In genomic region chr13:100550433-100550832, GRCh38 we compare ENCODE assay signal across 10 cellular contexts. TPM values are rescaled to one million over a fixed set of nuclear protein-coding genes. Genes with fewer than 3 reads are reported as not detected.
DNase-seq lines count a peak whose midpoint lies in the region; ATAC-seq and TF ChIP-seq lines count a peak whose summit lies in the region.
"Had no signal": no experiment of that assay in that cellular context is flagged by ENCODE, and none has a peak within 500 bp of the region (broad histone marks: within the 10 kb centered on the region; RNA-seq: fewer than 3 reads in every experiment).

No MANE protein-coding gene starts in this region.

- no peak overlapping the region for H4K8ac ChIP-seq in IMR-90 (ENCODE audit: low read depth in 2 of 2, low read length in 2 of 2)

- intact Hi-C loops in IMR-90 (cut with micrococcal nuclease): no loop called here

- ATAC-seq in IMR-90 (ENCODE audit: low read depth) (peak; percentile 54), HG03039 (IDR thresholded peaks at IDR 0.05; ENCODE audit: unreplicated experiment) (no peak)
- ATAC-seq in activated T-cell treated with anti-CD3 and anti-CD28 coated beads, Interleukin-2, amount 50 U/mL, for 72 hours (replicated peaks in 1 of 2): no peak

- peaks cover 2% of the 10 kb centered on the region; the same call in 1 of the 2 replicates for H3K4me1 ChIP-seq in IMR-90 (ENCODE audit: control insufficient read depth, insufficient read depth, low read length)
- peaks cover 28% of the 10 kb centered on the region for H3K4me1 ChIP-seq in suprapubic skin

- TF ChIP-seq RAD21 in IMR-90 (IDR thresholded peaks at IDR 0.05; ENCODE audit: low read length): no peak

- no peak overlapping the region for H2BK5ac ChIP-seq in IMR-90 (ENCODE audit: low read depth, low read length, poor library complexity, severe bottlenecking)

- no peak overlapping the region for H3K4me2 ChIP-seq in IMR-90 (ENCODE audit: low read depth, low read length)

- no peaks in the 10 kb centered on the region for H3K9me3 Mint-ChIP-seq in activated T-cell treated with anti-CD3 and anti-CD28 coated beads, Interleukin-2, amount 50 U/mL, for 72 hours

- H2AFZ ChIP-seq in IMR-90 (replicated peaks; ENCODE audit: low read length, poor library complexity): no peak overlapping the region

- no peak overlapping the region for H3K4me3 Mint-ChIP-seq in activated T-cell treated with anti-CD3 and anti-CD28 coated beads, Interleukin-2, amount 50 U/mL, for 72 hours

- no peak overlapping the region for H2BK15ac ChIP-seq in IMR-90 (ENCODE audit: low read depth, low read length)

- dilution Hi-C loops in IMR-90 (cut with HindIII; ENCODE audit: low sequenced_read_pairs, unreplicated experiment): no loop called here

- H2AK5ac ChIP-seq in IMR-90 (ENCODE audit: low read depth, low read length): no peak overlapping the region

- POLR2A ChIA-PET in IMR-90 (lab: Charles Lee; ENCODE audit: unreplicated experiment): no interaction called here

- H4K20me1 ChIP-seq in IMR-90 (ENCODE audit: insufficient read depth, low read length): no peaks in the 10 kb centered on the region

- no peak overlapping the region for H4K5ac ChIP-seq in IMR-90 (ENCODE audit: low read depth, low read length)

- H3K36me3 Mint-ChIP-seq in activated T-cell treated with anti-CD3 and anti-CD28 coated beads, Interleukin-2, amount 50 U/mL, for 72 hours (ENCODE audit: insufficient read depth in 2 of 2): no peaks in the 10 kb centered on the region

- H2BK120ac ChIP-seq in IMR-90 (ENCODE audit: low read depth, low read length): no peak overlapping the region

- no peaks in the 10 kb centered on the region for H3K27me3 ChIP-seq in IMR-90 (ENCODE audit: control insufficient read depth, insufficient read depth, low read length)
- H3K27me3 ChIP-seq in suprapubic skin: no peaks in the 10 kb centered on the region

- H3K14ac ChIP-seq in IMR-90 (replicated peaks; ENCODE audit: low read depth, low read length): no peak overlapping the region

- WGBS in IMR-90 (ENCODE audit: extremely low coverage in 2 of 2, insufficient read length in 1 of 2), 2 experiments: no CpG with 5 or more reads among the region's 11 CpGs
- 58% methylated on average over 11 of the region's 11 CpGs for WGBS in suprapubic skin

- DNase-seq in IMR-90: peak; percentile 15
- peak; percentile 86 for DNase-seq in epidermal melanocyte (ENCODE audit: insufficient read length, low spot score)
- DNase-seq in mesenteric fat pad (ENCODE audit: low spot score): peak; percentile 78
- no peak for DNase-seq in suprapubic skin (ENCODE audit: low spot score in 2 of 2)
- DNase-seq in activated T-cell treated with anti-CD3 and anti-CD28 coated beads, Interleukin-2, amount 50 U/mL, for 72 hours: no peak
- DNase-seq in NCI-H2107 treated with DMSO at 0.1 percent for 48 hours (lab: John Stamatoyannopoulos, UW; ENCODE audit: unreplicated experiment): no peak
- no peak for DNase-seq in DMS53 (lab: John Stamatoyannopoulos, UW)
- DNase-seq: activated naive CD4-positive, alpha-beta T cell treated with anti-CD3 and anti-CD28 coated beads, Interleukin-2, amount 50 U/mL, for 16 hours; Kasumi-1 had no signal

- H3K27ac ChIP-seq in IMR-90 (ENCODE audit: insufficient read depth, low read length): no peak overlapping the region
- peak overlapping the region; percentile 63 for H3K27ac ChIP-seq in suprapubic skin

- H3K56ac ChIP-seq in IMR-90 (ENCODE audit: extremely low read depth, insufficient read depth, low read length): no peak overlapping the region

- no peak overlapping the region for H2BK20ac ChIP-seq in IMR-90 (ENCODE audit: low read depth, low read length)

- no peaks in the 10 kb centered on the region for H3K4me1 Mint-ChIP-seq in activated T-cell treated with anti-CD3 and anti-CD28 coated beads, Interleukin-2, amount 50 U/mL, for 72 hours (ENCODE audit: low read depth)

- in situ Hi-C loops in IMR-90 (cut with MboI; ENCODE audit: low sequenced_read_pairs): no loop called here

- CTCF ChIA-PET in IMR-90 (lab: Yijun Ruan, JAX): interaction anchor here (0.6 to 1.4 kb wide), 2 partner anchors 32 to 836 kb away, joined by 3 to 4 read pairs; no protein-coding TSS in a partner anchor

- TF ChIP-seq POLR2A in IMR-90 (IDR thresholded peaks at IDR 0.05; ENCODE audit: low read depth, low read length) (no peak), suprapubic skin (IDR thresholded peaks at IDR 0.05) (no peak)

- H3K27ac Mint-ChIP-seq in activated T-cell treated with anti-CD3 and anti-CD28 coated beads, Interleukin-2, amount 50 U/mL, for 72 hours: no peak overlapping the region

- TF ChIP-seq EP300 in suprapubic skin (IDR thresholded peaks at IDR 0.05): no peak

- TF ChIP-seq CTCF in IMR-90 (conservative IDR thresholded peaks at IDR 0.05; ENCODE audit: low read depth, low read length) (no peak), suprapubic skin (IDR thresholded peaks at IDR 0.05) (no peak)

- no peak overlapping the region for H3K23ac ChIP-seq in IMR-90 (ENCODE audit: low read depth, low read length)

- H3K4me3 ChIP-seq in IMR-90 (ENCODE audit: insufficient read depth, low read depth, low read length) (no peak overlapping the region), suprapubic skin (no peak overlapping the region)

- H3K79me1 ChIP-seq in IMR-90 (ENCODE audit: low read depth in 1 of 2, low read length in 2 of 2): no peaks in the 10 kb centered on the region

- no peak overlapping the region for H3K4ac ChIP-seq in IMR-90 (ENCODE audit: low read depth, low read length)

- no peaks in the 10 kb centered on the region for H3K9me1 ChIP-seq in IMR-90 (ENCODE audit: insufficient read depth, low read length)

- no peak overlapping the region for H3K9ac ChIP-seq in IMR-90 (ENCODE audit: low read depth, low read length)

- H4K91ac ChIP-seq in IMR-90 (ENCODE audit: insufficient read depth, low read depth, low read length): no peak overlapping the region

- no peak overlapping the region for H3K18ac ChIP-seq in IMR-90 (ENCODE audit: low read depth, low read length)

- no peaks in the 10 kb centered on the region for H3K27me3 Mint-ChIP-seq in activated T-cell treated with anti-CD3 and anti-CD28 coated beads, Interleukin-2, amount 50 U/mL, for 72 hours (ENCODE audit: low read depth)

- H2AK9ac ChIP-seq in IMR-90 (replicated peaks; ENCODE audit: low read depth, low read length, poor library complexity): no peak overlapping the region

- no TSS peak for BruUV-seq in IMR-90 (replicated peaks; lab: Mats Ljungman, UMichigan)

- H3K9me3 ChIP-seq in IMR-90 (ENCODE audit: control insufficient read depth, insufficient read depth, low read length) (no peaks in the 10 kb centered on the region), suprapubic skin (no peaks in the 10 kb centered on the region)

- H3K36me3 ChIP-seq in IMR-90 (ENCODE audit: control insufficient read depth, insufficient read depth, low read length): no peaks in the 10 kb centered on the region
- no peaks in the 10 kb centered on the region for H3K36me3 ChIP-seq in suprapubic skin

TF ChIP-seq in IMR-90, 13 proteins besides CTCF, POLR2A, EP300 and RAD21:
- TF ChIP-seq CHD1 (IDR thresholded peaks at IDR 0.05; ENCODE audit: low read depth, low read length) (no peak), SMC3 (IDR thresholded peaks at IDR 0.05; ENCODE audit: low read depth, low read length) (no peak), USF2 (IDR thresholded peaks at IDR 0.05; ENCODE audit: low read depth, low read length) (no peak), CEBPB (IDR thresholded peaks at IDR 0.05; ENCODE audit: low read depth, low read length) (no peak), RFX5 (IDR thresholded peaks at IDR 0.05; ENCODE audit: low read depth, low read length) (no peak), RCOR1 (IDR thresholded peaks at IDR 0.05; ENCODE audit: insufficient replicate concordance, low read length) (no peak), MXI1 (IDR thresholded peaks at IDR 0.05; ENCODE audit: borderline replicate concordance, low read depth, low read length) (no peak), NFE2L2 (IDR thresholded peaks at IDR 0.05; ENCODE audit: low read depth, low read length) (no peak), FOS (IDR thresholded peaks at IDR 0.05; ENCODE audit: low read depth, low read length) (no peak), ELK1 (IDR thresholded peaks at IDR 0.05; ENCODE audit: borderline replicate concordance, low read depth, low read length) (no peak), MAZ (IDR thresholded peaks at IDR 0.05; ENCODE audit: borderline replicate concordance, low read depth, low read length) (no peak), MAFK (IDR thresholded peaks at IDR 0.05; ENCODE audit: low read depth, low read length) (no peak), BHLHE40 (IDR thresholded peaks at IDR 0.05; ENCODE audit: low read depth, low read length) (no peak)

RNA-seq across cellular contexts. Expression of gene GGACT, which starts 38.2 kb away (rescaled TPM):
- total RNA-seq in IMR-90 (2012; rRNA removed) (2.0 and 2.2 TPM in 2 replicates), mesenteric fat pad (3.9 TPM), suprapubic skin (1 to 10 TPM; 1.5 to 4.2 (median 3.6) TPM)
- 1.9 and 2.6 TPM in 2 replicates for polyA plus RNA-seq in IMR-90 (2012; rRNA removed)
- 3.4 and 4.1 TPM in 2 replicates for polyA plus RNA-seq in IMR-90 (2012; cell fraction: cytosol; rRNA removed)
- polyA plus RNA-seq in IMR-90 (2012; cell fraction: nucleus; rRNA removed; ENCODE audit: low replicate concordance): 1.3 and 2.5 TPM in 2 replicates
- 10 to 100 TPM in 1 of 2 donors, 1 to 10 TPM in 1; 9.5 to 15.4 TPM for total RNA-seq in activated T-cell treated with anti-CD3 and anti-CD28 coated beads, Interleukin-2, amount 50 U/mL, for 72 hours

Comparison
In these comparisons a context has a peak if more than half of its experiments do, and no peak if none do; other contexts are left out.
1. DNase-seq: peak in IMR-90 (single experiment), epidermal melanocyte (single experiment) and mesenteric fat pad (single experiment); none in suprapubic skin (0 of 2), activated T-cell treated with anti-CD3 and anti-CD28 coated beads, Interleukin-2, amount 50 U/mL, for 72 hours (0 of 2), NCI-H2107 treated with DMSO at 0.1 percent for 48 hours (single experiment) and DMS53 (single experiment).